ENCODE assay signal across 23 cellular contexts in the genomic region with DNA sequence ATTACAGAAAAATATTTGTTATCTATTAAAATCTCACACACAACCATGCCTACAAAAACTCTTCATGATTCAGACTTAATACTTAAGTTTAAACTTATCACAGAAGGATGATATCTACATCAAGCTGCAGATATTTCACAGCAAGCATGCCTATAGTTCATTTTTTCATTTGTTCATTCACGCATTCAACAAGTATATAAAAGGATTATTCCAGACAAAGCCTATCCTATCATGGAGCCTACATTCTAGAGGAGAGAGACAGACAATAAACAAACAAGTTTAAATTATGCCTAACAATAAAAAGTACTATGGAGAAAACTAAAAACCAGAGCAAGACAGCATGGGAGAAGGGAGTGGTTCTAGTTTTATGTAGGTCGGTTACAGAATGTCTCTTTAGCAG.
"Had no signal": no experiment of that assay in that cellular context is flagged by ENCODE, and none has a peak within 500 bp of the region (broad histone marks: within the 10 kb centered on the region; RNA-seq: fewer than 3 reads in every experiment).

No MANE protein-coding gene starts in this region.

- H3K27ac ChIP-seq: VCaP had no signal

- H3K27ac Mint-ChIP-seq: activated CD4-positive, alpha-beta memory T cell treated with anti-CD3 and anti-CD28 coated beads, Interleukin-2, amount 10 ng/mL, durations not matched to agents 7 days and 5 days; activated CD4-positive, alpha-beta T cell treated with anti-CD3 and anti-CD28 coated beads for 36 hours; activated naive CD4-positive, alpha-beta T cell treated with anti-CD3 and anti-CD28 coated beads for 36 hours; activated naive CD8-positive, alpha-beta T cell; activated T-helper 17 cell treated with anti-CD3 and anti-CD28 coated beads, Interleukin-2, amount 50 U/mL, for 72 hours had no signal

- H3K4me3 ChIP-seq: MG63 had no signal

- DNase-seq: activated CD4-positive, alpha-beta memory T cell treated with anti-CD3 and anti-CD28 coated beads, Interleukin-2, amount 10 ng/mL, durations not matched to agents 7 days and 5 days; activated CD4-positive, alpha-beta T cell treated with anti-CD3 and anti-CD28 coated beads for 36 hours; activated CD4-positive, alpha-beta T cell treated with anti-CD3 and anti-CD28 coated beads, Interleukin-2, amount 50 U/mL, for 1 hour; activated gamma-delta T cell; activated naive CD4-positive, alpha-beta T cell treated with anti-CD3 and anti-CD28 coated beads for 36 hours; activated T-cell treated with anti-CD3 and anti-CD28 coated beads for 4 hours; activated T-cell treated with anti-CD3 and anti-CD28 coated beads, Interleukin-2, amount 50 U/mL, for 48 hours; amygdala; cerebellar nuclear complex; MG63; MV-4-11; NCI-H1105; NCI-H1436; NCI-H187 treated with DMSO at 0.1 percent for 48 hours; NCI-H2081 treated with DMSO at 0.1 percent for 48 hours; NCI-H446; NCI-H524; PC-3; SHP77 treated with DMSO at 0.1 percent for 48 hours; T-helper 2 cell had no signal

- H3K9me3 Mint-ChIP-seq: activated naive CD4-positive, alpha-beta T cell treated with anti-CD3 and anti-CD28 coated beads for 36 hours; activated T-helper 17 cell treated with anti-CD3 and anti-CD28 coated beads, Interleukin-2, amount 50 U/mL, for 72 hours had no signal

- H3K27me3 ChIP-seq: MG63 had no signal

- H3K4me1 Mint-ChIP-seq: activated CD4-positive, alpha-beta memory T cell treated with anti-CD3 and anti-CD28 coated beads, Interleukin-2, amount 10 ng/mL, durations not matched to agents 7 days and 5 days had no signal

- H3K27me3 Mint-ChIP-seq: activated CD4-positive, alpha-beta T cell treated with anti-CD3 and anti-CD28 coated beads for 36 hours; activated naive CD8-positive, alpha-beta T cell; activated T-helper 17 cell treated with anti-CD3 and anti-CD28 coated beads, Interleukin-2, amount 50 U/mL, for 72 hours had no signal

- H3K4me3 Mint-ChIP-seq: activated CD4-positive, alpha-beta memory T cell treated with anti-CD3 and anti-CD28 coated beads, Interleukin-2, amount 10 ng/mL, durations not matched to agents 7 days and 5 days; activated CD4-positive, alpha-beta T cell treated with anti-CD3 and anti-CD28 coated beads for 36 hours; activated naive CD4-positive, alpha-beta T cell treated with anti-CD3 and anti-CD28 coated beads for 36 hours; activated naive CD8-positive, alpha-beta T cell; activated T-helper 17 cell treated with anti-CD3 and anti-CD28 coated beads, Interleukin-2, amount 50 U/mL, for 72 hours had no signal

- H3K36me3 ChIP-seq: MG63 had no signal

- ATAC-seq: activated CD4-positive, alpha-beta T cell treated with anti-CD3 and anti-CD28 coated beads for 36 hours; activated T-helper 17 cell treated with anti-CD3 and anti-CD28 coated beads, Interleukin-2, amount 50 U/mL, for 72 hours; PC-3 had no signal
